10 cellular contexts compared by ENCODE assay signal in genomic region chr1:115839706-115840095, GRCh38.
DNase-seq lines count a peak whose midpoint lies in the region; ATAC-seq and TF ChIP-seq lines count a peak whose summit lies in the region.
"Had no signal": no experiment of that assay in that cellular context is flagged by ENCODE, and none has a peak within 500 bp of the region (broad histone marks: within the 10 kb centered on the region; RNA-seq: fewer than 3 reads in every experiment).

No MANE protein-coding gene starts in this region.

- no peak for ATAC-seq in stimulated activated effector memory CD8-positive, alpha-beta T cell treated with anti-CD3 and anti-CD28 coated beads, Interleukin-12 subunit alpha, Interleukin-12 subunit beta, amount 100 ng/mL, for 72 hours
- no peak for ATAC-seq in GM19035 (IDR thresholded peaks at IDR 0.05; ENCODE audit: unreplicated experiment)

- H3K36me3 ChIP-seq in WERI-Rb-1, result no peaks in the 10 kb centered on the region
- no peaks in the 10 kb centered on the region for H3K36me3 ChIP-seq in iPS DF 6.9 (ENCODE audit: control insufficient read depth, insufficient read depth, low read length)
- H3K36me3 ChIP-seq: SJSA1 had no signal

- H3K9me3 ChIP-seq in WERI-Rb-1 (ENCODE audit: severe bottlenecking) (no peaks in the 10 kb centered on the region), iPS DF 6.9 (ENCODE audit: control insufficient read depth, insufficient read depth, low read length) (no peaks in the 10 kb centered on the region)

- no peaks in the 10 kb centered on the region for H3K4me1 ChIP-seq in iPS DF 6.9 (ENCODE audit: control insufficient read depth, insufficient read depth, low read length)

- TF ChIP-seq CTCF in WERI-Rb-1 (IDR thresholded peaks at IDR 0.05; ENCODE audit: low read depth, low read length), result no peak

- H3K27ac ChIP-seq in WERI-Rb-1, result peak overlapping the region; percentile 91
- H3K27ac ChIP-seq in iPS DF 6.9 (ENCODE audit: low read length), result no peak overlapping the region
- H3K27ac ChIP-seq: SJSA1 had no signal

- WGBS in iPS DF 6.9 (ENCODE audit: insufficient coverage, insufficient read length), result no CpG with 5 or more reads among the region's 16 CpGs

- H3K36me3 Mint-ChIP-seq in stimulated activated effector memory CD8-positive, alpha-beta T cell treated with anti-CD3 and anti-CD28 coated beads, Interleukin-12 subunit alpha, Interleukin-12 subunit beta, amount 100 ng/mL, for 72 hours, result no peaks in the 10 kb centered on the region

- H3K27ac Mint-ChIP-seq in stimulated activated effector memory CD8-positive, alpha-beta T cell treated with anti-CD3 and anti-CD28 coated beads, Interleukin-12 subunit alpha, Interleukin-12 subunit beta, amount 100 ng/mL, for 72 hours, result no peak overlapping the region

- DNase-seq in NCI-H82 (lab: John Stamatoyannopoulos, UW), result peak; percentile 30
- no peak for DNase-seq in NCI-H82 treated with DMSO at 0.1 percent for 48 hours (lab: John Stamatoyannopoulos, UW; ENCODE audit: unreplicated experiment)
- DNase-seq in WERI-Rb-1, result no peak
- DNase-seq in iPS DF 6.9 (ENCODE audit: low read depth, low spot score), result no peak
- DNase-seq in stimulated activated effector memory CD8-positive, alpha-beta T cell treated with anti-CD3 and anti-CD28 coated beads, Interleukin-12 subunit alpha, Interleukin-12 subunit beta, amount 100 ng/mL, for 72 hours (ENCODE audit: low spot score in 2 of 2), result no peak
- no peak for DNase-seq in NCI-H446 (lab: John Stamatoyannopoulos, UW)
- no peak for DNase-seq in MV-4-11 (lab: John Stamatoyannopoulos, UW)
- DNase-seq: activated effector memory CD4-positive, alpha-beta T cell treated with Interleukin-2 at 50 U/mL for 16 hours had no signal

- no peaks in the 10 kb centered on the region for H3K9me3 Mint-ChIP-seq in stimulated activated effector memory CD8-positive, alpha-beta T cell treated with anti-CD3 and anti-CD28 coated beads, Interleukin-12 subunit alpha, Interleukin-12 subunit beta, amount 100 ng/mL, for 72 hours

- H3K4me3 ChIP-seq in WERI-Rb-1 (ENCODE audit: low read depth, low read length), result peak overlapping the region; percentile 52
- H3K4me3 ChIP-seq in iPS DF 6.9 (ENCODE audit: low read length), result peak overlapping the region; percentile 56; the same call in 1 of the 2 replicates

- H3K27me3 ChIP-seq in WERI-Rb-1 (ENCODE audit: insufficient read depth, low read depth, severe bottlenecking) (no peaks in the 10 kb centered on the region), iPS DF 6.9 (ENCODE audit: control insufficient read depth, insufficient read depth, low read length) (peaks cover 3% of the 10 kb centered on the region; the same call in 1 of the 2 replicates)

- peaks cover 6% of the 10 kb centered on the region for H3K4me1 Mint-ChIP-seq in stimulated activated effector memory CD8-positive, alpha-beta T cell treated with anti-CD3 and anti-CD28 coated beads, Interleukin-12 subunit alpha, Interleukin-12 subunit beta, amount 100 ng/mL, for 72 hours

- H3K4me3 Mint-ChIP-seq in stimulated activated effector memory CD8-positive, alpha-beta T cell treated with anti-CD3 and anti-CD28 coated beads, Interleukin-12 subunit alpha, Interleukin-12 subunit beta, amount 100 ng/mL, for 72 hours, result peak overlapping the region; percentile 62
